Comparison of ENCODE assay signal across 9 cellular contexts in the genomic region with DNA sequence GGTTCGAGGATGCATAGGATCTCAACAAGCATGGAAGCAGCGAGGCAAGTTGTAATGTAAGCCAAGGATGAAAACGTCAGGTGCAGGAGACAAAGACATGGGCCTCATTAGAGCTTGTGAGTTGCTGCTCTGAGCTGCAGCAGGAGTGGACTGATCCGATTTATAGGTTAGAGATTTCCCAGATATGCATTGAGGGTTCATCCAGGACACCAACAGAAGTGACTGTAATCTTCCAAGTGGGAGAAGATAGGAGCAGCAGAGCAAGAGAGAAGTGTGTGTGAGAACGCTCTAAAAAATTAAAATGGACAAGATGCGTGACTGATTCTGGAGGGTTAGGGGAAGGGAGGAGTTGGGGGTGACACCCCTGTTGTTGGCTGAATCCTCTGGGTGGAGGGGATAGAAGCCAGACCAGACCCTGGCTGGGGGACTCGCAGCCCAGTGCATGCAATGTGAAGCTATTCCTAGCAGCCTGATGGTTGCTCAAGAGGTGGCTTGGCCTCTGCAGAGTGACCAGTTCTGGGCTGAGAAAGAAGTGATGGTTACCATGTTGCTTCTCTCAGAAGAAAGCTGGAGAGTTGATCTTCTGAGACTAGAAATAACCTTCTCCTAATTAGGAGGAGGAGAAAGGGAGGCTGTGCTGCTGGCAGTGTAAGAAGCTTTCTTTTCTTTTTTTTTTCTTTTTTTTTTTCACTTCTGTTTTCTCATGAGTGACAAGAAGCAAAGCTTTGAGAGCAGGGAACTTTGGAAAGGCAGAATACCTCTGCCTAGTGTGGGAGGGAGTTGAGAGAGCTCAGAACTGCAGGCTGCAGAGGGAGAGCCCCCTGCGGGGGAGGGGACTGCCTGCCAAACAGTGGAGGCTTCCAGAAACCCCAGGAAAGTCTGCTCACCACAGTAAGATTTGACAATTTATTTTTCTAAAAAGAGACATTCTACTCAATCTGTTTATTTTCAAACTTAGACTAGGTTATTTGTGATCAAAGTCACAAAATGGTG.
DNase-seq lines count a peak whose midpoint lies in the region; ATAC-seq and TF ChIP-seq lines count a peak whose summit lies in the region.
"Had no signal": no experiment of that assay in that cellular context is flagged by ENCODE, and none has a peak within 500 bp of the region (broad histone marks: within the 10 kb centered on the region; RNA-seq: fewer than 3 reads in every experiment).

No MANE protein-coding gene starts in this region.

- TF ChIP-seq CTCF in GM20000 (IDR thresholded peaks at IDR 0.05; ENCODE audit: extremely low read depth, missing control alignments) = no peak

- no peaks in the 10 kb centered on the region for H3K9me3 ChIP-seq in HUES64 (ENCODE audit: insufficient read depth, low read depth, low read length)

- DNase-seq in ELF-1 (ENCODE audit: low read depth, low spot score) (peak; percentile 60), GM20000 (ENCODE audit: low spot score) (peak; percentile 53), iPS-NIHi11 (ENCODE audit: low spot score) (peak; percentile 56), AG20443 (ENCODE audit: low spot score) (no peak), epidermal melanocyte (ENCODE audit: insufficient read length, low spot score) (no peak), NCI-H2081 treated with DMSO at 0.1 percent for 48 hours (lab: John Stamatoyannopoulos, UW) (no peak)
- DNase-seq: NCI-H1417 treated with DMSO at 0.1 percent for 48 hours had no signal

- peak overlapping the region; percentile 34; the same call in 1 of the 2 replicates for H3K9ac ChIP-seq in HUES64 (ENCODE audit: low read depth, low read length)

- peaks cover 51% of the 10 kb centered on the region for H3K4me1 ChIP-seq in HUES64 (ENCODE audit: insufficient read depth, low read length)

- no peak for ATAC-seq in HG02763 (IDR thresholded peaks at IDR 0.05; ENCODE audit: unreplicated experiment)

- peak overlapping the region; percentile 66 for H3K27ac ChIP-seq in HUES64 (ENCODE audit: low read depth, low read length)

- H3K27me3 ChIP-seq in HUES64 (ENCODE audit: insufficient read depth, low read length) = no peaks in the 10 kb centered on the region

- 0 out of 2 replicates have a peak overlapping the region, but pooled peaks have one; percentile 16 for H3K4me3 ChIP-seq in HUES64 (ENCODE audit: low read length)

- no peaks in the 10 kb centered on the region for H3K36me3 ChIP-seq in HUES64 (ENCODE audit: insufficient read depth, low read length)

- WGBS in HUES64 = 79% methylated on average over 8 of the region's 8 CpGs

Comparison
In these comparisons a context has a peak if more than half of its experiments do, and no peak if none do; other contexts are left out.
1. DNase-seq: peak in ELF-1 (single experiment), GM20000 (single experiment) and iPS-NIHi11 (single experiment); none in AG20443 (single experiment), epidermal melanocyte (single experiment) and NCI-H2081 treated with DMSO at 0.1 percent for 48 hours (single experiment).